ENCODE assay signal across 1 cellular context in the genomic region with DNA sequence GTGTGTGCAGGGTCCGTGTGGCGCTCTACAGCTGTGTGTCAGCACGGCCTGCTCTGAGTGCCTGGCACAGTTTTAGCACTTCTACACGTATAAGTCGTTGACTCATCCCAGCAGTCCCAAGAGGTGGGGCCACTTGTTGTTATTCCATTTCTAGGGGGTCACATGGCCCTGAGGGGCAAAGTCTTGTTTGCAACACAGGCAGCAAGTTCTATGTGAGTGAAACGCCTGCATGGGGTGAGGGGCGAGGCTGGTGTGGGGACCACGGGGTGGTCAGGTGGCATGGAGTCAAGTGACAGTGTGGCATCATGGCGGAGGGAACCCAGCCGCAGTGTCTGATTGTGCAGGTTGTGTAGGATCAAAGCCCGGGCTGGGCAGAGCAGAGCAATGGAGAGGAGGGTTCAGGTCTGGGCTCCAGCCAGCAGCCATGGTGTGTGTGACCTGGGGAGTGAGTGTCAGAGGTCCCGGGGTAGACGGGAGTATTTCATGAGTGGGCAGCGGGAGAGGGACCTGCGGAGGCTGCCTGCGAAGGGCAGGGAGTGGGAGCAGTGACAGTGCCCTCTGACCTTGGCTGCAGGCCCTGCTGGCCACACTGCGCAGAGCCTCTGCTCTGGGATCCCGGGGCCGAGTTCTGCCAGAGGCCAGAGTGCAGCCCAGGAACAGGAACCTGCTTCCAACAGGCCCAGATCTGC.
TF ChIP-seq lines count a peak whose summit lies in the region.

No MANE protein-coding gene starts in this region.

TF ChIP-seq in HepG2, 621 proteins besides CTCF, POLR2A, EP300 and RAD21 (continued from another document and continues in another):
- TF ChIP-seq MYPOP (CRISPR knock-in tag; IDR thresholded peaks at IDR 0.05) (no peak), TP53 (CRISPR knock-in tag; conservative IDR thresholded peaks at IDR 0.05) (no peak), ZNF563 (CRISPR knock-in tag; IDR thresholded peaks at IDR 0.05) (peak; percentile 22; the same call in 1 of the 2 replicates), CREM (IDR thresholded peaks at IDR 0.05) (peak; percentile 65), CREM (CRISPR knock-in tag; IDR thresholded peaks at IDR 0.05) (no peak), NFKBIZ (CRISPR knock-in tag; IDR thresholded peaks at IDR 0.05) (peak; percentile 78; the same call in 1 of the 2 replicates), YEATS4 (CRISPR knock-in tag; IDR thresholded peaks at IDR 0.05; ENCODE audit: borderline replicate concordance) (peak; percentile 96), ZBTB34 (CRISPR knock-in tag; IDR thresholded peaks at IDR 0.05) (peak; percentile 60; the same call in 1 of the 2 replicates), RERE (CRISPR knock-in tag; IDR thresholded peaks at IDR 0.05; ENCODE audit: low read depth) (no peak), ZNF3 (CRISPR knock-in tag; IDR thresholded peaks at IDR 0.05) (no peak), PBX2 (CRISPR knock-in tag; IDR thresholded peaks at IDR 0.05) (no peak), DR1 (CRISPR knock-in tag; IDR thresholded peaks at IDR 0.05) (peak; percentile 59; the same call in 1 of the 2 replicates), ZNF614 (CRISPR knock-in tag; IDR thresholded peaks at IDR 0.05; ENCODE audit: borderline replicate concordance) (peak; percentile 91; the same call in 1 of the 2 replicates), IKZF5 (CRISPR knock-in tag; IDR thresholded peaks at IDR 0.05) (peak; percentile 62; the same call in 1 of the 2 replicates), ZBTB3 (CRISPR knock-in tag; IDR thresholded peaks at IDR 0.05; ENCODE audit: borderline replicate concordance, low read depth) (no peak), GTF2F1 (IDR thresholded peaks at IDR 0.05; ENCODE audit: low read length) (no peak), ZNF12 (CRISPR knock-in tag; IDR thresholded peaks at IDR 0.05) (0 out of 2 replicates have a peak, but pooled peaks have one; percentile 12), THAP8 (CRISPR knock-in tag; IDR thresholded peaks at IDR 0.05; ENCODE audit: borderline replicate concordance) (0 out of 2 replicates have a peak, but pooled peaks have one; percentile 68), NR2C2 (CRISPR knock-in tag; IDR thresholded peaks at IDR 0.05; ENCODE audit: borderline replicate concordance) (peak; percentile 81)
- TF ChIP-seq, protein P1, sequence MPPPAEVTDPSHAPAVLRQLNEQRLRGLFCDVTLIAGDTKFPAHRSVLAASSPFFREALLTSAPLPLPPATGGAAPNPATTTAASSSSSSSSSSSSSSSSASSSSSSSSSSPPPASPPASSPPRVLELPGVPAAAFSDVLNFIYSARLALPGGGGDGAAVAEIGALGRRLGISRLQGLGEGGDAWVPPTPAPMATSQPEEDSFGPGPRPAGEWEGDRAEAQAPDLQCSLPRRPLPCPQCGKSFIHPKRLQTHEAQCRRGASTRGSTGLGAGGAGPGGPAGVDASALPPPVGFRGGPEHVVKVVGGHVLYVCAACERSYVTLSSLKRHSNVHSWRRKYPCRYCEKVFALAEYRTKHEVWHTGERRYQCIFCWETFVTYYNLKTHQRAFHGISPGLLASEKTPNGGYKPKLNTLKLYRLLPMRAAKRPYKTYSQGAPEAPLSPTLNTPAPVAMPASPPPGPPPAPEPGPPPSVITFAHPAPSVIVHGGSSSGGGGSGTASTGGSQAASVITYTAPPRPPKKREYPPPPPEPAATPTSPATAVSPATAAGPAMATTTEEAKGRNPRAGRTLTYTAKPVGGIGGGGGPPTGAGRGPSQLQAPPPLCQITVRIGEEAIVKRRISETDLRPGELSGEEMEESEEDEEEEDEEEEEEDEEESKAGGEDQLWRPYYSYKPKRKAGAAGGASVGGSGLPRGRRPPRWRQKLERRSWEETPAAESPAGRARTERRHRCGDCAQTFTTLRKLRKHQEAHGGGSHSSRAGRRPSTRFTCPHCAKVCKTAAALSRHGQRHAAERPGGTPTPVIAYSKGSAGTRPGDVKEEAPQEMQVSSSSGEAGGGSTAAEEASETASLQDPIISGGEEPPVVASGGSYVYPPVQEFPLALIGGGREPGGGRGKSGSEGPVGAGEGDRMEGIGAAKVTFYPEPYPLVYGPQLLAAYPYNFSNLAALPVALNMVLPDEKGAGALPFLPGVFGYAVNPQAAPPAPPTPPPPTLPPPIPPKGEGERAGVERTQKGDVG (CRISPR knock-in tag; IDR thresholded peaks at IDR 0.05; ENCODE audit: borderline replicate concordance), result peak; percentile 80; the same call in 1 of the 2 replicates
- TF ChIP-seq, protein P2, sequence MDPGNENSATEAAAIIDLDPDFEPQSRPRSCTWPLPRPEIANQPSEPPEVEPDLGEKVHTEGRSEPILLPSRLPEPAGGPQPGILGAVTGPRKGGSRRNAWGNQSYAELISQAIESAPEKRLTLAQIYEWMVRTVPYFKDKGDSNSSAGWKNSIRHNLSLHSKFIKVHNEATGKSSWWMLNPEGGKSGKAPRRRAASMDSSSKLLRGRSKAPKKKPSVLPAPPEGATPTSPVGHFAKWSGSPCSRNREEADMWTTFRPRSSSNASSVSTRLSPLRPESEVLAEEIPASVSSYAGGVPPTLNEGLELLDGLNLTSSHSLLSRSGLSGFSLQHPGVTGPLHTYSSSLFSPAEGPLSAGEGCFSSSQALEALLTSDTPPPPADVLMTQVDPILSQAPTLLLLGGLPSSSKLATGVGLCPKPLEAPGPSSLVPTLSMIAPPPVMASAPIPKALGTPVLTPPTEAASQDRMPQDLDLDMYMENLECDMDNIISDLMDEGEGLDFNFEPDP (CRISPR knock-in tag; conservative IDR thresholded peaks at IDR 0.05), result no peak
- TF ChIP-seq, protein P3, sequence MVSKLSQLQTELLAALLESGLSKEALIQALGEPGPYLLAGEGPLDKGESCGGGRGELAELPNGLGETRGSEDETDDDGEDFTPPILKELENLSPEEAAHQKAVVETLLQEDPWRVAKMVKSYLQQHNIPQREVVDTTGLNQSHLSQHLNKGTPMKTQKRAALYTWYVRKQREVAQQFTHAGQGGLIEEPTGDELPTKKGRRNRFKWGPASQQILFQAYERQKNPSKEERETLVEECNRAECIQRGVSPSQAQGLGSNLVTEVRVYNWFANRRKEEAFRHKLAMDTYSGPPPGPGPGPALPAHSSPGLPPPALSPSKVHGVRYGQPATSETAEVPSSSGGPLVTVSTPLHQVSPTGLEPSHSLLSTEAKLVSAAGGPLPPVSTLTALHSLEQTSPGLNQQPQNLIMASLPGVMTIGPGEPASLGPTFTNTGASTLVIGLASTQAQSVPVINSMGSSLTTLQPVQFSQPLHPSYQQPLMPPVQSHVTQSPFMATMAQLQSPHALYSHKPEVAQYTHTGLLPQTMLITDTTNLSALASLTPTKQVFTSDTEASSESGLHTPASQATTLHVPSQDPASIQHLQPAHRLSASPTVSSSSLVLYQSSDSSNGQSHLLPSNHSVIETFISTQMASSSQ (IDR thresholded peaks at IDR 0.05; ENCODE audit: low read depth), result no peak
- TF ChIP-seq, protein P3 (CRISPR knock-in tag; IDR thresholded peaks at IDR 0.05; ENCODE audit: borderline replicate concordance), result 0 out of 2 replicates have a peak, but pooled peaks have one; percentile 62
- TF ChIP-seq, protein P4, sequence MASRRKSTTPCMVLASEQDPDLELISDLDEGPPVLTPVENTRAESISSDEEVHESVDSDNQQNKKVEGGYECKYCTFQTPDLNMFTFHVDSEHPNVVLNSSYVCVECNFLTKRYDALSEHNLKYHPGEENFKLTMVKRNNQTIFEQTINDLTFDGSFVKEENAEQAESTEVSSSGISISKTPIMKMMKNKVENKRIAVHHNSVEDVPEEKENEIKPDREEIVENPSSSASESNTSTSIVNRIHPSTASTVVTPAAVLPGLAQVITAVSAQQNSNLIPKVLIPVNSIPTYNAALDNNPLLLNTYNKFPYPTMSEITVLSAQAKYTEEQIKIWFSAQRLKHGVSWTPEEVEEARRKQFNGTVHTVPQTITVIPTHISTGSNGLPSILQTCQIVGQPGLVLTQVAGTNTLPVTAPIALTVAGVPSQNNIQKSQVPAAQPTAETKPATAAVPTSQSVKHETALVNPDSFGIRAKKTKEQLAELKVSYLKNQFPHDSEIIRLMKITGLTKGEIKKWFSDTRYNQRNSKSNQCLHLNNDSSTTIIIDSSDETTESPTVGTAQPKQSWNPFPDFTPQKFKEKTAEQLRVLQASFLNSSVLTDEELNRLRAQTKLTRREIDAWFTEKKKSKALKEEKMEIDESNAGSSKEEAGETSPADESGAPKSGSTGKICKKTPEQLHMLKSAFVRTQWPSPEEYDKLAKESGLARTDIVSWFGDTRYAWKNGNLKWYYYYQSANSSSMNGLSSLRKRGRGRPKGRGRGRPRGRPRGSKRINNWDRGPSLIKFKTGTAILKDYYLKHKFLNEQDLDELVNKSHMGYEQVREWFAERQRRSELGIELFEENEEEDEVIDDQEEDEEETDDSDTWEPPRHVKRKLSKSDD (CRISPR knock-in tag; IDR thresholded peaks at IDR 0.05; ENCODE audit: low read depth), result peak; percentile 78; the same call in 1 of the 2 replicates
